ENCODE assay signal across 2 cellular contexts in genomic region chr4:64721106-64721505, GRCh38.
TF ChIP-seq lines count a peak whose summit lies in the region.

No MANE protein-coding gene starts in this region.

TF ChIP-seq in GM23338, 12 proteins besides CTCF, POLR2A, EP300 and RAD21:
- TF ChIP-seq ZNF331 (CRISPR knock-in tag; IDR thresholded peaks at IDR 0.05; ENCODE audit: low read depth) (no peak), STAT1 (IDR thresholded peaks at IDR 0.05; ENCODE audit: unreplicated experiment) (no peak), EZH2phosphoT487 (IDR thresholded peaks at IDR 0.05; ENCODE audit: unreplicated experiment) (no peak), POLR2AphosphoS5 (IDR thresholded peaks at IDR 0.05; ENCODE audit: low read depth) (no peak)

TF ChIP-seq in WTC11, 78 proteins besides CTCF, POLR2A, EP300 and RAD21:
- TF ChIP-seq NFATC4 (CRISPR knock-in tag; IDR thresholded peaks at IDR 0.05) (no peak), SMAD3 (CRISPR knock-in tag; IDR thresholded peaks at IDR 0.05; ENCODE audit: borderline replicate concordance) (no peak), SP1 (CRISPR knock-in tag; conservative IDR thresholded peaks at IDR 0.05) (no peak), ATF1 (CRISPR knock-in tag; IDR thresholded peaks at IDR 0.05) (no peak), PRRX2 (CRISPR knock-in tag; IDR thresholded peaks at IDR 0.05) (no peak), ESRRA (CRISPR knock-in tag; IDR thresholded peaks at IDR 0.05; ENCODE audit: borderline replicate concordance) (no peak), CBFB (CRISPR knock-in tag; IDR thresholded peaks at IDR 0.05; ENCODE audit: low read depth) (no peak), TEAD4 (CRISPR knock-in tag; IDR thresholded peaks at IDR 0.05) (no peak), RELA (CRISPR knock-in tag; IDR thresholded peaks at IDR 0.05; ENCODE audit: borderline replicate concordance) (no peak), USF1 (CRISPR knock-in tag; IDR thresholded peaks at IDR 0.05) (no peak), STAT6 (CRISPR knock-in tag; conservative IDR thresholded peaks at IDR 0.05; ENCODE audit: low read depth) (no peak)
- TF ChIP-seq, protein P1, sequence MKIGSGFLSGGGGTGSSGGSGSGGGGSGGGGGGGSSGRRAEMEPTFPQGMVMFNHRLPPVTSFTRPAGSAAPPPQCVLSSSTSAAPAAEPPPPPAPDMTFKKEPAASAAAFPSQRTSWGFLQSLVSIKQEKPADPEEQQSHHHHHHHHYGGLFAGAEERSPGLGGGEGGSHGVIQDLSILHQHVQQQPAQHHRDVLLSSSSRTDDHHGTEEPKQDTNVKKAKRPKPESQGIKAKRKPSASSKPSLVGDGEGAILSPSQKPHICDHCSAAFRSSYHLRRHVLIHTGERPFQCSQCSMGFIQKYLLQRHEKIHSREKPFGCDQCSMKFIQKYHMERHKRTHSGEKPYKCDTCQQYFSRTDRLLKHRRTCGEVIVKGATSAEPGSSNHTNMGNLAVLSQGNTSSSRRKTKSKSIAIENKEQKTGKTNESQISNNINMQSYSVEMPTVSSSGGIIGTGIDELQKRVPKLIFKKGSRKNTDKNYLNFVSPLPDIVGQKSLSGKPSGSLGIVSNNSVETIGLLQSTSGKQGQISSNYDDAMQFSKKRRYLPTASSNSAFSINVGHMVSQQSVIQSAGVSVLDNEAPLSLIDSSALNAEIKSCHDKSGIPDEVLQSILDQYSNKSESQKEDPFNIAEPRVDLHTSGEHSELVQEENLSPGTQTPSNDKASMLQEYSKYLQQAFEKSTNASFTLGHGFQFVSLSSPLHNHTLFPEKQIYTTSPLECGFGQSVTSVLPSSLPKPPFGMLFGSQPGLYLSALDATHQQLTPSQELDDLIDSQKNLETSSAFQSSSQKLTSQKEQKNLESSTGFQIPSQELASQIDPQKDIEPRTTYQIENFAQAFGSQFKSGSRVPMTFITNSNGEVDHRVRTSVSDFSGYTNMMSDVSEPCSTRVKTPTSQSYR (CRISPR knock-in tag; IDR thresholded peaks at IDR 0.05) = no peak
- TF ChIP-seq, protein P2, sequence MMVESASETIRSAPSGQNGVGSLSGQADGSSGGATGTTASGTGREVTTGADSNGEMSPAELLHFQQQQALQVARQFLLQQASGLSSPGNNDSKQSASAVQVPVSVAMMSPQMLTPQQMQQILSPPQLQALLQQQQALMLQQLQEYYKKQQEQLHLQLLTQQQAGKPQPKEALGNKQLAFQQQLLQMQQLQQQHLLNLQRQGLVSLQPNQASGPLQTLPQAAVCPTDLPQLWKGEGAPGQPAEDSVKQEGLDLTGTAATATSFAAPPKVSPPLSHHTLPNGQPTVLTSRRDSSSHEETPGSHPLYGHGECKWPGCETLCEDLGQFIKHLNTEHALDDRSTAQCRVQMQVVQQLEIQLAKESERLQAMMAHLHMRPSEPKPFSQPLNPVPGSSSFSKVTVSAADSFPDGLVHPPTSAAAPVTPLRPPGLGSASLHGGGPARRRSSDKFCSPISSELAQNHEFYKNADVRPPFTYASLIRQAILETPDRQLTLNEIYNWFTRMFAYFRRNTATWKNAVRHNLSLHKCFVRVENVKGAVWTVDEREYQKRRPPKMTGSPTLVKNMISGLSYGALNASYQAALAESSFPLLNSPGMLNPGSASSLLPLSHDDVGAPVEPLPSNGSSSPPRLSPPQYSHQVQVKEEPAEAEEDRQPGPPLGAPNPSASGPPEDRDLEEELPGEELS (CRISPR knock-in tag; IDR thresholded peaks at IDR 0.05) = no peak
